Comparison of ENCODE assay signal across 11 cellular contexts in genomic region chr4:1244978-1245471, GRCh38. TPM values are rescaled to one million over a fixed set of nuclear protein-coding genes. Genes with fewer than 3 reads are reported as not detected.
A peak's percentile ranks its signal among the peaks of the same experiment; 100 is the strongest.
DNase-seq lines count a peak whose midpoint lies in the region; ATAC-seq and TF ChIP-seq lines count a peak whose summit lies in the region.
"Had no signal": no experiment of that assay in that cellular context is flagged by ENCODE, and none has a peak within 500 bp of the region (broad histone marks: within the 10 kb centered on the region; RNA-seq: fewer than 3 reads in every experiment).

No MANE protein-coding gene starts in this region.

- TF ChIP-seq CTCF in C4-2B (conservative IDR thresholded peaks at IDR 0.05) (no peak), LNCaP clone FGC (IDR thresholded peaks at IDR 0.05; ENCODE audit: control insufficient read depth, extremely low read depth, insufficient read depth) (no peak), nephron (IDR thresholded peaks at IDR 0.05; ENCODE audit: unreplicated experiment in 3 of 3) (no peak)

- H3K4me3 ChIP-seq in LNCaP clone FGC (ENCODE audit: low read depth, low read length): peak overlapping the region; percentile 85

- peak overlapping the region; percentile 68 to 71 (median 68) for H3K4me3 Mint-ChIP-seq in nephron

- no peak for DNase-seq in LNCaP clone FGC (ENCODE audit: low read depth)
- peak; percentile 43 for DNase-seq in ecto neural progenitor cell (ENCODE audit: low spot score)
- DNase-seq in COR-L47 (lab: John Stamatoyannopoulos, UW): no peak
- DNase-seq in NCI-H510A (lab: John Stamatoyannopoulos, UW): no peak
- no peak for DNase-seq in mucosa of gallbladder (ENCODE audit: low spot score)
- DNase-seq: NCI-H1105, OCI-M1 had no signal

- H3K27me3 Mint-ChIP-seq in nephron (ENCODE audit: low read depth): no peaks in the 10 kb centered on the region

- no peaks in the 10 kb centered on the region for H3K9me3 Mint-ChIP-seq in nephron

- H3K27ac ChIP-seq in C4-2B: peak overlapping the region; percentile 98

- peaks cover 11% of the 10 kb centered on the region for H3K36me3 Mint-ChIP-seq in nephron (ENCODE audit: low read depth)

- ATAC-seq in HG03354 (IDR thresholded peaks at IDR 0.05; ENCODE audit: poor library complexity, severe bottlenecking, unreplicated experiment): no peak
- ATAC-seq: left lung had no signal

- H3K4me1 Mint-ChIP-seq in nephron: peaks cover 30% of the 10 kb centered on the region

- peak overlapping the region; percentile 50 to 70 (median 54) for H3K27ac Mint-ChIP-seq in nephron

RNA-seq across cellular contexts. Expression of gene CTBP1, which starts 3.9 kb away (rescaled TPM):
- total RNA-seq in mucosa of gallbladder: 213 TPM

RNA-seq across cellular contexts. Expression of gene MAEA, which starts 44.7 kb away (rescaled TPM):
- 78.0 TPM for total RNA-seq in mucosa of gallbladder
